7 cellular contexts compared by ENCODE assay signal in genomic region chr3:17605934-17606333, GRCh38.
"Had no signal": no experiment of that assay in that cellular context is flagged by ENCODE, and none has a peak within 500 bp of the region (broad histone marks: within the 10 kb centered on the region; RNA-seq: fewer than 3 reads in every experiment).

No MANE protein-coding gene starts in this region.

- H3K4me3 Mint-ChIP-seq: H9 had no signal

- H2AFZ ChIP-seq: GM23248 had no signal

- H3K27ac ChIP-seq: GM23248, HL-60 had no signal

- H3K4me3 ChIP-seq: GM23248, K562 had no signal

- H3K9me3 Mint-ChIP-seq: H9 had no signal

- ATAC-seq: HepG2, K562 had no signal

- DNase-seq: GM23248, H9, HCEC 1CT, IMR-90 had no signal
